In the genomic region with DNA sequence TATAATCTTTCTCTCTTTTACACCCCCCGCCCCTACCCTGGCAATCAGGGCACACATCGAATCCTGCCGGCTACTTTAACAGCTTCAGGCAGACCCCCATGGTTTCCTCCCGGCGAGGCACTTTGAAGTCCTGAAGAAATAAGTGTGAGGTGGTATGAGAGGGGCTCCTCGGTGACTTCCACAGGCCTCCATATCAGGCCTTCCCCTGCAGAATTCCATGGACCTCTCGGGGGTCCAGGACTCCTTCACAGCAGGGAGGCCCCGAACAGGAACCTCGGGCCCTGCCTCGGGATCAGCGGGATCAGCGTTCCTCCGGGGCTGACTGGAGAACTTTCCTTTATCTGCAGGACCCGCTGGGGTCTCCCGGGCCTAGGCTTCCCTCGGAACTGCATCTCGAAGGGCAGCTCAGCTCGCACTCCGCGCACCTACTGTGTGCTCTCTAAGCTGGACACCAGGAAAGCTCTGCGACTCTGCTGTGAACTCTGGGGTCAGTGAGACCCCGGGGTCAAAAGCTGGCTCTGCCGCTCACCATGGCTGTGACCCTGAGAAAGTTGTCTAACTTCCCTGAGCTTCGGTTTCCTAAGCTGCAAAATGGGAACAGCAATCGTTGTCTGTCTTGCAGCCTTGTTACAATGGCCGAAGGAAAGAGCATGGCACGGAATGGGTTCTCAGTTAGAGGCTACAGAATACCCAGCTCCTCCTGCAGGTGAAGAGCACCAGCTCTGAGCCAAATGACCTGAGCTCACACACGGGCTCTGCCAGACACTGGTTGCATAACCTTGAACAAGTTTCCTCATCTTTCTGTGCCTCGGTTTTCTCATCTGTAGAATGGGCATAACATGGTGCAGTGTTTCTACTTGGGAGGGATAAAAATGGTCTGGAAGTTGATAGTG, we compare ENCODE assay signal across 10 cellular contexts.
DNase-seq lines count a peak whose midpoint lies in the region; ATAC-seq, FAIRE-seq and TF ChIP-seq lines count a peak whose summit lies in the region.
"Had no signal": no experiment of that assay in that cellular context is flagged by ENCODE, and none has a peak within 500 bp of the region (broad histone marks: within the 10 kb centered on the region; RNA-seq: fewer than 3 reads in every experiment).

No MANE protein-coding gene starts in this region.

- ATAC-seq in activated T-cell treated with anti-CD3 and anti-CD28 coated beads, Interleukin-2, amount 50 U/mL, for 72 hours (replicated peaks in 1 of 2): no peak
- ATAC-seq in body of pancreas: no peak
- ATAC-seq in naive B cell (ENCODE audit: low read depth in 2 of 2): no peak

- peaks cover 71% of the 10 kb centered on the region for H3K4me1 Mint-ChIP-seq in activated T-cell treated with anti-CD3 and anti-CD28 coated beads, Interleukin-2, amount 50 U/mL, for 72 hours (ENCODE audit: low read depth)
- H3K4me1 Mint-ChIP-seq in naive B cell: peaks cover 26 to 41% (median 29%) of the 10 kb centered on the region in 3 donors
- peaks cover 66% of the 10 kb centered on the region for H3K4me1 Mint-ChIP-seq in activated T-helper 1 cell treated with anti-CD3 and anti-CD28 coated beads, Interleukin-12 subunit alpha, Interleukin-12 subunit beta, Interleukin-2, Interleukin-4 antibody, amounts not matched to agents 30 ng/mL and 10 ng/mL and 1 ng/mL, durations not matched to agents 14 hours and 24 hours and 36 hours (ENCODE audit: low read depth)

- H3K4me3 Mint-ChIP-seq in activated T-cell treated with anti-CD3 and anti-CD28 coated beads, Interleukin-2, amount 50 U/mL, for 72 hours: peak overlapping the region; percentile 20 to 59
- H3K4me3 Mint-ChIP-seq in naive B cell: peak overlapping the region; percentile 61 to 80 (median 74)
- H3K4me3 Mint-ChIP-seq in activated T-helper 1 cell treated with anti-CD3 and anti-CD28 coated beads, Interleukin-12 subunit alpha, Interleukin-12 subunit beta, Interleukin-2, Interleukin-4 antibody, amounts not matched to agents 30 ng/mL and 10 ng/mL and 1 ng/mL, durations not matched to agents 14 hours and 24 hours and 36 hours: no peak overlapping the region

- no peaks in the 10 kb centered on the region for H3K27me3 Mint-ChIP-seq in activated T-cell treated with anti-CD3 and anti-CD28 coated beads, Interleukin-2, amount 50 U/mL, for 72 hours (ENCODE audit: low read depth)
- peaks cover 28 to 56% (median 30%) of the 10 kb centered on the region in 3 donors for H3K27me3 Mint-ChIP-seq in naive B cell
- peaks cover 8% of the 10 kb centered on the region for H3K27me3 Mint-ChIP-seq in activated T-helper 1 cell treated with anti-CD3 and anti-CD28 coated beads, Interleukin-12 subunit alpha, Interleukin-12 subunit beta, Interleukin-2, Interleukin-4 antibody, amounts not matched to agents 30 ng/mL and 10 ng/mL and 1 ng/mL, durations not matched to agents 14 hours and 24 hours and 36 hours (ENCODE audit: insufficient read depth)

- no peaks in the 10 kb centered on the region for H3K36me3 ChIP-seq in body of pancreas (replicated peaks in 1 of 2; ENCODE audit: insufficient read depth in 1 of 2, low read depth in 2 of 2)
- H3K36me3 ChIP-seq in thymus (ENCODE audit: control insufficient read depth, insufficient read depth): no peaks in the 10 kb centered on the region
- H3K36me3 ChIP-seq: breast epithelium had no signal

- H3K27ac Mint-ChIP-seq in activated T-cell treated with anti-CD3 and anti-CD28 coated beads, Interleukin-2, amount 50 U/mL, for 72 hours: no peak overlapping the region
- H3K27ac Mint-ChIP-seq in naive B cell: peak overlapping the region in 5 of 6 donors; percentile 18 to 92 (median 79)
- H3K27ac Mint-ChIP-seq in activated T-helper 1 cell treated with anti-CD3 and anti-CD28 coated beads, Interleukin-12 subunit alpha, Interleukin-12 subunit beta, Interleukin-2, Interleukin-4 antibody, amounts not matched to agents 30 ng/mL and 10 ng/mL and 1 ng/mL, durations not matched to agents 14 hours and 24 hours and 36 hours: no peak overlapping the region

- H3K9me3 ChIP-seq in body of pancreas (no peaks in the 10 kb centered on the region), thymus (ENCODE audit: control insufficient read depth) (no peaks in the 10 kb centered on the region)
- H3K9me3 ChIP-seq: breast epithelium had no signal

- WGBS in body of pancreas, 2 donors: 47 to 60% methylated on average over 29 of the region's 29 CpGs
- WGBS in thymus: 78% methylated on average over 29 of the region's 29 CpGs

- no peak for DNase-seq in activated T-cell treated with anti-CD3 and anti-CD28 coated beads, Interleukin-2, amount 50 U/mL, for 72 hours
- DNase-seq in activated T-cell treated with anti-CD3 and anti-CD28 coated beads for 4 hours: no peak
- no peak for DNase-seq in body of pancreas
- no peak for DNase-seq in naive B cell
- no peak for DNase-seq in GM12892 (ENCODE audit: insufficient read length)
- no peak for DNase-seq in activated T-helper 1 cell treated with anti-CD3 and anti-CD28 coated beads, Interleukin-12 subunit alpha, Interleukin-12 subunit beta, Interleukin-2, Interleukin-4 antibody, amounts not matched to agents 30 ng/mL and 10 ng/mL and 1 ng/mL, durations not matched to agents 14 hours and 24 hours and 36 hours (ENCODE audit: low spot score)
- no peak for DNase-seq in NCI-H748 treated with DMSO at 0.1 percent for 48 hours (lab: John Stamatoyannopoulos, UW)
- DNase-seq: NCI-H510A treated with DMSO at 0.1 percent for 48 hours had no signal

- H3K4me1 ChIP-seq in body of pancreas: peaks cover 32% of the 10 kb centered on the region
- H3K4me1 ChIP-seq in thymus (ENCODE audit: control insufficient read depth, insufficient read depth, low read length): peaks cover 42% of the 10 kb centered on the region
- H3K4me1 ChIP-seq: breast epithelium had no signal

- H3K27me3 ChIP-seq in body of pancreas (no peaks in the 10 kb centered on the region), thymus (ENCODE audit: control insufficient read depth, insufficient read depth) (no peaks in the 10 kb centered on the region)
- H3K27me3 ChIP-seq: breast epithelium had no signal

- intact Hi-C loops in body of pancreas (cut with DNase I): no loop called here
- intact Hi-C loops in activated T-helper 1 cell treated with anti-CD3 and anti-CD28 coated beads, Interleukin-12 subunit alpha, Interleukin-12 subunit beta, Interleukin-2, Interleukin-4 antibody, amounts not matched to agents 30 ng/mL and 10 ng/mL and 1 ng/mL, durations not matched to agents 14 hours and 24 hours and 36 hours (cut with micrococcal nuclease): loop anchor here (5.0 kb wide), 1 partner anchor 102 kb away; no protein-coding TSS in a partner anchor

- H3K36me3 Mint-ChIP-seq in activated T-cell treated with anti-CD3 and anti-CD28 coated beads, Interleukin-2, amount 50 U/mL, for 72 hours (ENCODE audit: insufficient read depth in 2 of 2): no peaks in the 10 kb centered on the region
- H3K36me3 Mint-ChIP-seq in naive B cell: no peaks in the 10 kb centered on the region
- H3K36me3 Mint-ChIP-seq in activated T-helper 1 cell treated with anti-CD3 and anti-CD28 coated beads, Interleukin-12 subunit alpha, Interleukin-12 subunit beta, Interleukin-2, Interleukin-4 antibody, amounts not matched to agents 30 ng/mL and 10 ng/mL and 1 ng/mL, durations not matched to agents 14 hours and 24 hours and 36 hours (ENCODE audit: low read depth): no peaks in the 10 kb centered on the region

- no peak for TF ChIP-seq CTCF in body of pancreas (IDR thresholded peaks at IDR 0.05)

- H3K4me3 ChIP-seq in body of pancreas: no peak overlapping the region
- H3K4me3 ChIP-seq in thymus (ENCODE audit: low read length): peak overlapping the region; percentile 21

- H3K27ac ChIP-seq in body of pancreas (peak overlapping the region; percentile 22 to 88 (median 78)), thymus (ENCODE audit: low read depth) (peak overlapping the region; percentile 31)
- H3K27ac ChIP-seq: breast epithelium had no signal

- FAIRE-seq in GM12892 (lab: Jason Lieb, UNC): no peak

- no peaks in the 10 kb centered on the region for H3K9me3 Mint-ChIP-seq in activated T-cell treated with anti-CD3 and anti-CD28 coated beads, Interleukin-2, amount 50 U/mL, for 72 hours
- H3K9me3 Mint-ChIP-seq in naive B cell: no peaks in the 10 kb centered on the region
- no peaks in the 10 kb centered on the region for H3K9me3 Mint-ChIP-seq in activated T-helper 1 cell treated with anti-CD3 and anti-CD28 coated beads, Interleukin-12 subunit alpha, Interleukin-12 subunit beta, Interleukin-2, Interleukin-4 antibody, amounts not matched to agents 30 ng/mL and 10 ng/mL and 1 ng/mL, durations not matched to agents 14 hours and 24 hours and 36 hours

- TF ChIP-seq POLR2A in body of pancreas (IDR thresholded peaks at IDR 0.05) (no peak), GM12892 (IDR thresholded peaks at IDR 0.05; ENCODE audit: low read depth, low read length) (no peak)

Comparison
In these comparisons a context has a peak if more than half of its experiments do, and no peak if none do; other contexts are left out.
1. H3K27ac Mint-ChIP-seq: peak in naive B cell (5 of 6); none in activated T-cell treated with anti-CD3 and anti-CD28 coated beads, Interleukin-2, amount 50 U/mL, for 72 hours (single experiment) and activated T-helper 1 cell treated with anti-CD3 and anti-CD28 coated beads, Interleukin-12 subunit alpha, Interleukin-12 subunit beta, Interleukin-2, Interleukin-4 antibody, amounts not matched to agents 30 ng/mL and 10 ng/mL and 1 ng/mL, durations not matched to agents 14 hours and 24 hours and 36 hours (single experiment).